In the genomic region with DNA sequence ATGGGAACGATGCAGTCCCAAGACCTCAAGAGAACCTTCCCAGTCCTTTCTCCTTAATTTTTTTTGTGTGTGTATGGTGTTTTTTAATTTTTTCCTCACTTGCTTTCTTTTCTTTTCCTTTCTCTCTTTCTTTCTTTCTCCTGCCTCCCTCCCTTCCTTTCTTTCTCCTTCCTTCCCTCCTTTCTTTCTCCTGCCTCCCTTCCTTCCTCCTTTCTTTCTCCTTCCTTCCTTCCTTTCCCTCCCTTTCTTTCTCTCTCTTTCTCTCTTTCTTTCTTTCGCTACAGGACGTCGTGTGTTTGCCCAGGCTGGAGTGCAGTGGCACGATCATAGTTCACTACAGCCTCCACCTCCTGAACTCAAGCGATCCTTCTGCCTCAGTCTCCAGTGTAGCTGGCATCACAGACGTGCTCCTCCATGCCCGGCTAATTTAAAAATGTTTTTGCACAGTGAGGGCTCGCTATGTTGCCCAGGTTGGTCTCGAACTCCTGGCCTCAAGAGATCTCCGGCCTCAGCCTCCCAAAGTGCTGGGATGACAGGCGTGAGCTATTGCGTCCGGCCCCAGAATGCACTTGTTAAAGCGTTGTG, we compare ENCODE assay signal across 1 cellular context.
TF ChIP-seq lines count a peak whose summit lies in the region.

No MANE protein-coding gene starts in this region.

TF ChIP-seq in endothelial cell of umbilical vein, 7 proteins besides CTCF, POLR2A, EP300 and RAD21:
- TF ChIP-seq GATA2 (IDR thresholded peaks at IDR 0.05; ENCODE audit: insufficient read depth, insufficient read length, low read depth, low read length): no peak
- no peak for TF ChIP-seq JUN (IDR thresholded peaks at IDR 0.05; ENCODE audit: borderline replicate concordance, insufficient read depth, insufficient read length, low read depth)
- TF ChIP-seq, protein P1, sequence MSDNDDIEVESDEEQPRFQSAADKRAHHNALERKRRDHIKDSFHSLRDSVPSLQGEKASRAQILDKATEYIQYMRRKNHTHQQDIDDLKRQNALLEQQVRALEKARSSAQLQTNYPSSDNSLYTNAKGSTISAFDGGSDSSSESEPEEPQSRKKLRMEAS (IDR thresholded peaks at IDR 0.05; ENCODE audit: insufficient read depth, insufficient read length): no peak
- TF ChIP-seq MYC (IDR thresholded peaks at IDR 0.05; ENCODE audit: low read depth, low read length): no peak
- no peak for TF ChIP-seq EZH2 (IDR thresholded peaks at IDR 0.05; ENCODE audit: borderline replicate concordance, low read depth, low read length, severe bottlenecking)
- TF ChIP-seq POLR2AphosphoS5 (IDR thresholded peaks at IDR 0.05; ENCODE audit: insufficient read depth, low read depth, low read length): no peak
TF ChIP-seq in endothelial cell of umbilical vein: peak in this region for 0.
